Comparison of ENCODE assay signal across 18 cellular contexts in the genomic region with DNA sequence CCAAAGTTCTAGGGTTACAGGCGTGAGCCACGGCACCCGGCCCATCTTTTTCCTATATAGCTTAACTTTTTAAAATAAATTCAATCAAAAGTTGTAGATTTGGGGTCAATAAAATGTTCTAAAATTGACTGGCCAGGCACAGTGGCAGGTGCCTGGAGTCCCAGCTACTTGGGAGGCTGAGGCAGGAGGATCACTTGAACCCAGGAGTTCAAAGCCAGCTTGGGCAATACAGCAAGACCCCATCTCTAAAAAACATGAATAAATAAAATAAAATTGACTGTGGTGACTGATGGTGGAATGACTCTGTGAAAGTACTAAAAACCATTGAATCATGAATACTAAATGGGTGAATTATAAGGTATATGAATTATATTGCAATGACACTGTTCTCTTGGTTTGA.
"Had no signal": no experiment of that assay in that cellular context is flagged by ENCODE, and none has a peak within 500 bp of the region (broad histone marks: within the 10 kb centered on the region; RNA-seq: fewer than 3 reads in every experiment).

No MANE protein-coding gene starts in this region.

- H3K4me3 ChIP-seq: pancreas had no signal

- ATAC-seq: activated T-cell treated with anti-CD3 and anti-CD28 coated beads, Interleukin-2, amount 50 U/mL, for 4 hours; natural killer cell treated with Interleukin-12 subunit alpha and Interleukin-12 subunit beta and Interleukin-15 and Interleukin-18, amount 100 ng/mL, for 72 hours; stimulated activated memory B cell treated with anti-CD40 and anti-IgM and Interleukin-4, amounts not matched to agents 10 μg/mL and 1 μg/mL and 100 μg/mL, for 72 hours had no signal

- H3K9me3 ChIP-seq: pancreas, spleen, suprapubic skin had no signal

- DNase-seq: activated CD4-positive, alpha-beta T cell treated with anti-CD3 and anti-CD28 coated beads, Interleukin-2, amount 50 U/mL, for 48 hours; activated CD4-positive, CD25-positive, alpha-beta regulatory T cell; activated CD8-positive, alpha-beta memory T cell treated with anti-CD3 and anti-CD28 coated beads, Interleukin-2, amount 10 ng/mL, durations not matched to agents 7 days and 5 days; activated naive CD4-positive, alpha-beta T cell; activated T-cell treated with anti-CD3 and anti-CD28 coated beads, Interleukin-2, amount 50 U/mL, for 4 hours; dermis blood vessel endothelial cell; endodermal cell; erythroblast; pancreas; retina; spleen; stimulated activated CD4-positive, alpha-beta T cell treated with anti-CD3 and anti-CD28 coated beads, Interleukin-1b, Interleukin-23, amount 100 ng/mL, for 48 hours; T-helper 2 cell had no signal

- H3K27ac Mint-ChIP-seq: endodermal cell had no signal

- H3K27me3 Mint-ChIP-seq: activated CD8-positive, alpha-beta memory T cell treated with anti-CD3 and anti-CD28 coated beads, Interleukin-2, amount 10 ng/mL, durations not matched to agents 7 days and 5 days; brain; memory B cell; natural killer cell treated with Interleukin-12 subunit alpha and Interleukin-12 subunit beta and Interleukin-15 and Interleukin-18, amount 100 ng/mL, for 72 hours; stimulated activated memory B cell treated with anti-CD40 and anti-IgM and Interleukin-4, amounts not matched to agents 10 μg/mL and 1 μg/mL and 100 μg/mL, for 72 hours had no signal

- H3K4me3 Mint-ChIP-seq: activated T-cell treated with anti-CD3 and anti-CD28 coated beads, Interleukin-2, amount 50 U/mL, for 4 hours; endodermal cell; memory B cell; stimulated activated memory B cell treated with anti-CD40 and anti-IgM and Interleukin-4, amounts not matched to agents 10 μg/mL and 1 μg/mL and 100 μg/mL, for 72 hours had no signal

- H3K9me3 Mint-ChIP-seq: activated T-cell treated with anti-CD3 and anti-CD28 coated beads, Interleukin-2, amount 50 U/mL, for 4 hours; brain; endodermal cell; memory B cell; natural killer cell treated with Interleukin-12 subunit alpha and Interleukin-12 subunit beta and Interleukin-15 and Interleukin-18, amount 100 ng/mL, for 72 hours; stimulated activated memory B cell treated with anti-CD40 and anti-IgM and Interleukin-4, amounts not matched to agents 10 μg/mL and 1 μg/mL and 100 μg/mL, for 72 hours had no signal

- H3K27me3 ChIP-seq: pancreas, spleen, suprapubic skin had no signal
